In the genomic region with DNA sequence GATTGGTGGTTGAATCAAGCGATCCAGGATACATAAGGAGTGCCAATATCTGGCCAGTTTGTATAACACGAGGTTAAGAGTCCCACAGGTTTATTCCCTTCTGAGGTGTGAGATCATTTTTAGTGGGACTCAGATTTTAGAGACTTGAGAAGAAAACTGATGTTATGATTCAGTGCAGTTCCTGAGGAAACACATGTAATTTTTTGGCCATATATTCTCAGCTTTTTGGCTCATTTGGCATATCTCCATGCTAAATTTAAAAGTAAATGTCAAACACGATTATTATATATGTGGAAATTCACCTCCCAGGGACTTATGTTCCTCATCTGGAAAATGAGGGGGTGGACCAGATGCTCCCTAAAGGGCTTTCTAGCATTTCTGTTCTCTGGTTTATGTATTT, we compare ENCODE assay signal across 22 cellular contexts.
"Had no signal": no experiment of that assay in that cellular context is flagged by ENCODE, and none has a peak within 500 bp of the region (broad histone marks: within the 10 kb centered on the region; RNA-seq: fewer than 3 reads in every experiment).

No MANE protein-coding gene starts in this region.

- H3K9me3 Mint-ChIP-seq: central memory CD8-positive, alpha-beta T cell; effector memory CD8-positive, alpha-beta T cell; naive B cell; nephron progenitor cell; stimulated activated naive B cell treated with anti-CD40 and anti-IgM and Interleukin-4, amounts not matched to agents 10 μg/mL and 1 μg/mL and 100 μg/mL, for 72 hours; stimulated activated naive CD8-positive, alpha-beta T cell treated with anti-CD3 and anti-CD28 coated beads, Interleukin-15, amount 100 ng/mL, for 72 hours had no signal

- H3K27me3 Mint-ChIP-seq: central memory CD8-positive, alpha-beta T cell; stimulated activated naive CD8-positive, alpha-beta T cell treated with anti-CD3 and anti-CD28 coated beads, Interleukin-15, amount 100 ng/mL, for 72 hours had no signal

- ATAC-seq: effector memory CD8-positive, alpha-beta T cell; gastrocnemius medialis; heart right ventricle; lower lobe of right lung; stimulated activated naive B cell treated with anti-CD40 and anti-IgM and Interleukin-4, amounts not matched to agents 10 μg/mL and 1 μg/mL and 100 μg/mL, for 72 hours; stimulated activated naive CD8-positive, alpha-beta T cell treated with anti-CD3 and anti-CD28 coated beads, Interleukin-15, amount 100 ng/mL, for 72 hours had no signal

- H3K36me3 ChIP-seq: gastrocnemius medialis, heart right ventricle, left ventricle myocardium inferior, lower lobe of right lung, right atrium auricular region, sigmoid colon, thoracic aorta, transverse colon had no signal

- H3K4me3 Mint-ChIP-seq: central memory CD8-positive, alpha-beta T cell; effector memory CD8-positive, alpha-beta T cell; naive B cell; nephron progenitor cell; stimulated activated naive B cell treated with anti-CD40 and anti-IgM and Interleukin-4, amounts not matched to agents 10 μg/mL and 1 μg/mL and 100 μg/mL, for 72 hours; stimulated activated naive CD8-positive, alpha-beta T cell treated with anti-CD3 and anti-CD28 coated beads, Interleukin-15, amount 100 ng/mL, for 72 hours had no signal

- H3K9me3 ChIP-seq: gastrocnemius medialis, heart right ventricle, left ventricle myocardium inferior, lower lobe of right lung, right atrium auricular region, sigmoid colon, thoracic aorta, transverse colon had no signal

- H3K27ac ChIP-seq: heart right ventricle, left ventricle myocardium inferior, lower lobe of right lung, right atrium auricular region, sigmoid colon, skin epidermis, thoracic aorta, transverse colon had no signal

- H3K4me1 ChIP-seq: lower lobe of right lung, right atrium auricular region, sigmoid colon, transverse colon had no signal

- H3K4me3 ChIP-seq: gastrocnemius medialis, heart right ventricle, left ventricle myocardium inferior, lower lobe of right lung, right atrium auricular region, sigmoid colon, skin epidermis, thoracic aorta, transverse colon had no signal

- H3K36me3 Mint-ChIP-seq: naive B cell; stimulated activated naive B cell treated with anti-CD40 and anti-IgM and Interleukin-4, amounts not matched to agents 10 μg/mL and 1 μg/mL and 100 μg/mL, for 72 hours had no signal

- H3K27ac Mint-ChIP-seq: effector memory CD8-positive, alpha-beta T cell; naive B cell; nephron progenitor cell; stimulated activated naive B cell treated with anti-CD40 and anti-IgM and Interleukin-4, amounts not matched to agents 10 μg/mL and 1 μg/mL and 100 μg/mL, for 72 hours; stimulated activated naive CD8-positive, alpha-beta T cell treated with anti-CD3 and anti-CD28 coated beads, Interleukin-15, amount 100 ng/mL, for 72 hours had no signal

- H3K27me3 ChIP-seq: gastrocnemius medialis, heart right ventricle, right atrium auricular region, sigmoid colon, transverse colon had no signal

- DNase-seq: effector memory CD8-positive, alpha-beta T cell; erythroblast; gastrocnemius medialis; heart right ventricle; hypothalamus; islet precursor cell; left ventricle myocardium inferior; lower lobe of right lung; mesenchymal stem cell; midbrain; naive B cell; nephron progenitor cell; sigmoid colon; stimulated activated CD4-positive, alpha-beta T cell treated with anti-CD3 and anti-CD28 coated beads, Interleukin-2, amount 100 ng/mL, for 24 hours; stimulated activated CD4-positive, alpha-beta T cell treated with anti-CD3 and anti-CD28 coated beads, Interleukin-4, amount 100 ng/mL, for 4 hours; stimulated activated naive B cell treated with anti-CD40 and anti-IgM and Interleukin-4, amounts not matched to agents 10 μg/mL and 1 μg/mL and 100 μg/mL, for 72 hours; stimulated activated naive CD8-positive, alpha-beta T cell treated with anti-CD3 and anti-CD28 coated beads, Interleukin-15, amount 100 ng/mL, for 72 hours; transverse colon had no signal

- H3K4me1 Mint-ChIP-seq: central memory CD8-positive, alpha-beta T cell; naive B cell; stimulated activated naive B cell treated with anti-CD40 and anti-IgM and Interleukin-4, amounts not matched to agents 10 μg/mL and 1 μg/mL and 100 μg/mL, for 72 hours; stimulated activated naive CD8-positive, alpha-beta T cell treated with anti-CD3 and anti-CD28 coated beads, Interleukin-15, amount 100 ng/mL, for 72 hours had no signal
